24 cellular contexts compared by ENCODE assay signal in genomic region chr15:84835661-84836384, GRCh38. TPM values are rescaled to one million over a fixed set of nuclear protein-coding genes. Genes with fewer than 3 reads are reported as not detected.
"Had no signal": no experiment of that assay in that cellular context is flagged by ENCODE, and none has a peak within 500 bp of the region (broad histone marks: within the 10 kb centered on the region; RNA-seq: fewer than 3 reads in every experiment).

No MANE protein-coding gene starts in this region.

- H3K4me3 Mint-ChIP-seq: activated CD4-positive, alpha-beta memory T cell treated with anti-CD3 and anti-CD28 coated beads for 36 hours; activated CD4-positive, alpha-beta T cell treated with anti-CD3 and anti-CD28 coated beads for 36 hours; activated naive CD8-positive, alpha-beta T cell treated with anti-CD3 and anti-CD28 coated beads for 36 hours; activated T-helper 17 cell treated with anti-CD3 and anti-CD28 coated beads, Interleukin-2, amount 50 U/mL, for 72 hours; naive thymus-derived CD8-positive, alpha-beta T cell; stimulated activated naive CD8-positive, alpha-beta T cell treated with anti-CD3 and anti-CD28 coated beads, Interleukin-15, Interleukin-2, amounts not matched to agents 100 ng/mL and 50 ng/mL, for 24 hours; T-helper 2 cell treated with Interferon-gamma antibody and Interleukin-4, amounts not matched to agents 5 μg/mL and 100 μg/mL, for 36 hours; WTC11 had no signal

- H3K36me3 Mint-ChIP-seq: activated CD4-positive, alpha-beta memory T cell treated with anti-CD3 and anti-CD28 coated beads for 36 hours; activated naive CD8-positive, alpha-beta T cell treated with anti-CD3 and anti-CD28 coated beads for 36 hours; naive thymus-derived CD8-positive, alpha-beta T cell; WTC11 had no signal

- H3K27ac ChIP-seq: dorsolateral prefrontal cortex, foreskin keratinocyte, skin epidermis, suprapubic skin had no signal

- H3K27me3 ChIP-seq: dorsolateral prefrontal cortex, suprapubic skin had no signal

- H3K4me3 ChIP-seq: dorsolateral prefrontal cortex, skin epidermis, suprapubic skin had no signal

- H3K4me1 Mint-ChIP-seq: activated CD4-positive, alpha-beta T cell treated with anti-CD3 and anti-CD28 coated beads for 36 hours; activated naive CD8-positive, alpha-beta T cell treated with anti-CD3 and anti-CD28 coated beads for 36 hours; activated T-helper 17 cell treated with anti-CD3 and anti-CD28 coated beads, Interleukin-2, amount 50 U/mL, for 72 hours; naive thymus-derived CD8-positive, alpha-beta T cell; WTC11 had no signal

- H3K27ac Mint-ChIP-seq: activated CD4-positive, alpha-beta memory T cell treated with anti-CD3 and anti-CD28 coated beads for 36 hours; activated CD4-positive, alpha-beta T cell treated with anti-CD3 and anti-CD28 coated beads for 36 hours; activated naive CD8-positive, alpha-beta T cell treated with anti-CD3 and anti-CD28 coated beads for 36 hours; activated T-helper 17 cell treated with anti-CD3 and anti-CD28 coated beads, Interleukin-2, amount 50 U/mL, for 72 hours; stimulated activated naive CD8-positive, alpha-beta T cell treated with anti-CD3 and anti-CD28 coated beads, Interleukin-15, Interleukin-2, amounts not matched to agents 100 ng/mL and 50 ng/mL, for 24 hours; T-helper 2 cell treated with Interferon-gamma antibody and Interleukin-4, amounts not matched to agents 5 μg/mL and 100 μg/mL, for 36 hours had no signal

- H3K9me3 Mint-ChIP-seq: activated CD4-positive, alpha-beta memory T cell treated with anti-CD3 and anti-CD28 coated beads for 36 hours; activated naive CD8-positive, alpha-beta T cell treated with anti-CD3 and anti-CD28 coated beads for 36 hours; activated T-helper 17 cell treated with anti-CD3 and anti-CD28 coated beads, Interleukin-2, amount 50 U/mL, for 72 hours; naive thymus-derived CD8-positive, alpha-beta T cell; stimulated activated naive CD8-positive, alpha-beta T cell treated with anti-CD3 and anti-CD28 coated beads, Interleukin-15, Interleukin-2, amounts not matched to agents 100 ng/mL and 50 ng/mL, for 24 hours; T-helper 2 cell treated with Interferon-gamma antibody and Interleukin-4, amounts not matched to agents 5 μg/mL and 100 μg/mL, for 36 hours; WTC11 had no signal

- H3K4me1 ChIP-seq: foreskin keratinocyte had no signal

- H3K36me3 ChIP-seq: suprapubic skin had no signal

- H3K27me3 Mint-ChIP-seq: activated CD4-positive, alpha-beta memory T cell treated with anti-CD3 and anti-CD28 coated beads for 36 hours; activated CD4-positive, alpha-beta T cell treated with anti-CD3 and anti-CD28 coated beads for 36 hours; activated naive CD8-positive, alpha-beta T cell treated with anti-CD3 and anti-CD28 coated beads for 36 hours; stimulated activated naive CD8-positive, alpha-beta T cell treated with anti-CD3 and anti-CD28 coated beads, Interleukin-15, Interleukin-2, amounts not matched to agents 100 ng/mL and 50 ng/mL, for 24 hours had no signal

- DNase-seq: activated CD4-positive, alpha-beta memory T cell treated with anti-CD3 and anti-CD28 coated beads for 36 hours; activated CD4-positive, alpha-beta T cell treated with anti-CD3 and anti-CD28 coated beads for 36 hours; activated naive CD4-positive, alpha-beta T cell; activated naive CD8-positive, alpha-beta T cell treated with anti-CD3 and anti-CD28 coated beads for 36 hours; activated T-cell treated with anti-CD3 and anti-CD28 coated beads, Interleukin-2, amount 50 U/mL, for 1 hour; amniotic stem cell; central memory CD4-positive, alpha-beta T cell; dorsolateral prefrontal cortex; foreskin keratinocyte; kidney glomerular epithelial cell; naive thymus-derived CD8-positive, alpha-beta T cell; posterior cingulate gyrus; stimulated activated CD4-positive, alpha-beta T cell treated with anti-CD3 and anti-CD28 coated beads, Interleukin-15, amount 100 ng/mL, for 24 hours; stimulated activated CD4-positive, alpha-beta T cell treated with anti-CD3 and anti-CD28 coated beads, Interleukin-2, amount 100 ng/mL, for 48 hours; trophoblast cell had no signal

- ATAC-seq: activated CD4-positive, alpha-beta T cell treated with anti-CD3 and anti-CD28 coated beads for 36 hours; activated T-helper 17 cell treated with anti-CD3 and anti-CD28 coated beads, Interleukin-2, amount 50 U/mL, for 72 hours; foreskin keratinocyte; naive thymus-derived CD8-positive, alpha-beta T cell; WTC11 had no signal

- H3K9me3 ChIP-seq: suprapubic skin had no signal

RNA-seq across cellular contexts. Expression of gene SLC28A1, which starts 48.6 kb away (rescaled TPM):
- total RNA-seq: activated CD4-positive, alpha-beta memory T cell treated with anti-CD3 and anti-CD28 coated beads for 36 hours; activated CD4-positive, alpha-beta T cell treated with anti-CD3 and anti-CD28 coated beads for 36 hours; activated naive CD8-positive, alpha-beta T cell treated with anti-CD3 and anti-CD28 coated beads for 36 hours; activated T-helper 17 cell treated with anti-CD3 and anti-CD28 coated beads, Interleukin-2, amount 50 U/mL, for 72 hours; epithelial cell of proximal tubule; fibroblast of lung; foreskin keratinocyte; lower leg skin; naive thymus-derived CD8-positive, alpha-beta T cell; suprapubic skin; WTC11 had no signal
- polyA plus RNA-seq: fibroblast of lung; foreskin keratinocyte; naive thymus-derived CD8-positive, alpha-beta T cell had no signal
